Comparison of ENCODE assay signal across 1 cellular context in genomic region chr12:52119398-52120254, GRCh38.
TF ChIP-seq lines count a peak whose summit lies in the region.

No MANE protein-coding gene starts in this region.

TF ChIP-seq in HCT116, 20 proteins besides CTCF, POLR2A, EP300 and RAD21 (continued from another document):
- TF ChIP-seq, protein P1, sequence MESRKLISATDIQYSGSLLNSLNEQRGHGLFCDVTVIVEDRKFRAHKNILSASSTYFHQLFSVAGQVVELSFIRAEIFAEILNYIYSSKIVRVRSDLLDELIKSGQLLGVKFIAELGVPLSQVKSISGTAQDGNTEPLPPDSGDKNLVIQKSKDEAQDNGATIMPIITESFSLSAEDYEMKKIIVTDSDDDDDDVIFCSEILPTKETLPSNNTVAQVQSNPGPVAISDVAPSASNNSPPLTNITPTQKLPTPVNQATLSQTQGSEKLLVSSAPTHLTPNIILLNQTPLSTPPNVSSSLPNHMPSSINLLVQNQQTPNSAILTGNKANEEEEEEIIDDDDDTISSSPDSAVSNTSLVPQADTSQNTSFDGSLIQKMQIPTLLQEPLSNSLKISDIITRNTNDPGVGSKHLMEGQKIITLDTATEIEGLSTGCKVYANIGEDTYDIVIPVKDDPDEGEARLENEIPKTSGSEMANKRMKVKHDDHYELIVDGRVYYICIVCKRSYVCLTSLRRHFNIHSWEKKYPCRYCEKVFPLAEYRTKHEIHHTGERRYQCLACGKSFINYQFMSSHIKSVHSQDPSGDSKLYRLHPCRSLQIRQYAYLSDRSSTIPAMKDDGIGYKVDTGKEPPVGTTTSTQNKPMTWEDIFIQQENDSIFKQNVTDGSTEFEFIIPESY (IDR thresholded peaks at IDR 0.05; ENCODE audit: extremely low read depth, insufficient replicate concordance, low read length), result no peak
- TF ChIP-seq SRF (IDR thresholded peaks at IDR 0.05; ENCODE audit: low read depth), result no peak
- TF ChIP-seq EZH2phosphoT487 (IDR thresholded peaks at IDR 0.05; ENCODE audit: borderline replicate concordance), result no peak
- TF ChIP-seq ELF1 (IDR thresholded peaks at IDR 0.05; ENCODE audit: borderline replicate concordance, low read depth), result no peak
- TF ChIP-seq FOSL1 (IDR thresholded peaks at IDR 0.05; ENCODE audit: low read depth), result no peak
- TF ChIP-seq SP1 (IDR thresholded peaks at IDR 0.05; ENCODE audit: low read depth), result no peak
- TF ChIP-seq, protein P2, sequence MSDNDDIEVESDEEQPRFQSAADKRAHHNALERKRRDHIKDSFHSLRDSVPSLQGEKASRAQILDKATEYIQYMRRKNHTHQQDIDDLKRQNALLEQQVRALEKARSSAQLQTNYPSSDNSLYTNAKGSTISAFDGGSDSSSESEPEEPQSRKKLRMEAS (IDR thresholded peaks at IDR 0.05), result no peak
- TF ChIP-seq YY1 (IDR thresholded peaks at IDR 0.05; ENCODE audit: extremely low read depth, insufficient replicate concordance, low read depth, low read length), result no peak
- no peak for TF ChIP-seq SIN3A (IDR thresholded peaks at IDR 0.05; ENCODE audit: low read depth)
- no peak for TF ChIP-seq ZNF274 (IDR thresholded peaks at IDR 0.05; ENCODE audit: low read depth, low read length)
- no peak for TF ChIP-seq ZFX (IDR thresholded peaks at IDR 0.05)
- TF ChIP-seq JUND (IDR thresholded peaks at IDR 0.05), result no peak
- TF ChIP-seq CEBPB (IDR thresholded peaks at IDR 0.05; ENCODE audit: low read depth), result no peak
- no peak for TF ChIP-seq EZH2 (IDR thresholded peaks at IDR 0.05)
- TF ChIP-seq TCF7L2 (IDR thresholded peaks at IDR 0.05; ENCODE audit: borderline replicate concordance, extremely low read depth, insufficient read depth, insufficient read length), result no peak
- TF ChIP-seq, protein P3, sequence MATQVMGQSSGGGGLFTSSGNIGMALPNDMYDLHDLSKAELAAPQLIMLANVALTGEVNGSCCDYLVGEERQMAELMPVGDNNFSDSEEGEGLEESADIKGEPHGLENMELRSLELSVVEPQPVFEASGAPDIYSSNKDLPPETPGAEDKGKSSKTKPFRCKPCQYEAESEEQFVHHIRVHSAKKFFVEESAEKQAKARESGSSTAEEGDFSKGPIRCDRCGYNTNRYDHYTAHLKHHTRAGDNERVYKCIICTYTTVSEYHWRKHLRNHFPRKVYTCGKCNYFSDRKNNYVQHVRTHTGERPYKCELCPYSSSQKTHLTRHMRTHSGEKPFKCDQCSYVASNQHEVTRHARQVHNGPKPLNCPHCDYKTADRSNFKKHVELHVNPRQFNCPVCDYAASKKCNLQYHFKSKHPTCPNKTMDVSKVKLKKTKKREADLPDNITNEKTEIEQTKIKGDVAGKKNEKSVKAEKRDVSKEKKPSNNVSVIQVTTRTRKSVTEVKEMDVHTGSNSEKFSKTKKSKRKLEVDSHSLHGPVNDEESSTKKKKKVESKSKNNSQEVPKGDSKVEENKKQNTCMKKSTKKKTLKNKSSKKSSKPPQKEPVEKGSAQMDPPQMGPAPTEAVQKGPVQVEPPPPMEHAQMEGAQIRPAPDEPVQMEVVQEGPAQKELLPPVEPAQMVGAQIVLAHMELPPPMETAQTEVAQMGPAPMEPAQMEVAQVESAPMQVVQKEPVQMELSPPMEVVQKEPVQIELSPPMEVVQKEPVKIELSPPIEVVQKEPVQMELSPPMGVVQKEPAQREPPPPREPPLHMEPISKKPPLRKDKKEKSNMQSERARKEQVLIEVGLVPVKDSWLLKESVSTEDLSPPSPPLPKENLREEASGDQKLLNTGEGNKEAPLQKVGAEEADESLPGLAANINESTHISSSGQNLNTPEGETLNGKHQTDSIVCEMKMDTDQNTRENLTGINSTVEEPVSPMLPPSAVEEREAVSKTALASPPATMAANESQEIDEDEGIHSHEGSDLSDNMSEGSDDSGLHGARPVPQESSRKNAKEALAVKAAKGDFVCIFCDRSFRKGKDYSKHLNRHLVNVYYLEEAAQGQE (IDR thresholded peaks at IDR 0.05; ENCODE audit: low read depth), result no peak
- no peak for TF ChIP-seq EGR1 (IDR thresholded peaks at IDR 0.05; ENCODE audit: low read depth)
